ENCODE assay signal across 8 cellular contexts in the genomic region with DNA sequence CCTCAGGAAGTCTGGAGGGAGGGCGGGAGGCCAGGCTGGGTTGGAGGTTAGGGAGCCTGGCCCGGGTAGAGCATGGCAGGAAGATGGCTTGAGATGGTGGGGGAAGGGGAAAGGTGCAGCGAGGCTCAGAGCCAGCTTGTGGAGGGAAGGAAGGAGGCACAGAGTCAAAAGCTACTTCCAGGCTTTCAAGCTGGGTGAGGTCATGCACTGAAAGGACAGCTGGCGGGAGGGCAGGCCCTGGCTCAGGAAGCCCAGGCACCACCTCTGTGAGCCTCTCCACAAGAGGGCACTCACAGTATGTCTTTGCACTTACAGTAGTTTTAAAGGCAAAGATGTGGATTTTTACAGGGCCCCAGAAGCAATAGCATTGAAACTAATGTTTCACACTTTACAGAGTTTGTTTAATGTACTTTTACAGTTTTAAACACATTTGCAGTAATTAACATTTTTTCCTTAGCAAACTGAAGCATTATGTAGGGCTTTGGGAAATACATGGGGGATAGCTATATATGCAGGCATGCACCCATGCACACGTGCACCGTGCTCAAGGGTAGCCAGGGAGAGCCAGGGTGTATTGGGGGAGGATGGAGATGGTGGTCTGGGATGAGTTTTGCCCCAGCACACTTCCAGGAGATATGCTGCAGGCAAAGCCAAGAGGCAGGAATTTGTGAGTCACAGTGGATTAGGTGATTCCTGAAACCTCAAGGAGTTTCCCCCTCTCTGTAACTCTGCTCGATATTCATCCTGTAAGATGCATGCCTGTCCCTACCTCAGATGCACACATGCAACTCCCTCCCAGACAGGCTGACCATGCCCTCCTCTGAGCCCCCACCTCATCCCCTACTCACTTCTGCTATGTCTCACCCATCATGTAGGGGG. TPM values are rescaled to one million over a fixed set of nuclear protein-coding genes. Genes with fewer than 3 reads are reported as not detected.
DNase-seq lines count a peak whose midpoint lies in the region; ATAC-seq and TF ChIP-seq lines count a peak whose summit lies in the region.

No MANE protein-coding gene starts in this region.

- peaks cover 2% of the 10 kb centered on the region for H3K27me3 Mint-ChIP-seq in activated CD8-positive, alpha-beta T cell treated with anti-CD3 and anti-CD28 coated beads for 36 hours
- H3K27me3 Mint-ChIP-seq in endothelial cell (ENCODE audit: unreplicated experiment): peaks cover 17% of the 10 kb centered on the region

- no peak overlapping the region for H3K4me3 ChIP-seq in BLaER1 treated with 17β-estradiol and CSF1 and Interleukin-3, amounts not matched to agents 10 nM and 100 nM
- H3K4me3 ChIP-seq in mesendoderm (ENCODE audit: low read length): no peak overlapping the region

- peak overlapping the region; percentile 39 to 69 (median 53); a peak in 18 of 22 replicates for H3K4me2 ChIP-seq in BLaER1 treated with 17β-estradiol and CSF1 and Interleukin-3, amounts not matched to agents 10 nM and 100 nM
- H3K4me2 ChIP-seq in mesendoderm (ENCODE audit: low read length): no peak overlapping the region

- H3K9ac ChIP-seq in BLaER1 treated with 17β-estradiol and CSF1 and Interleukin-3, amounts not matched to agents 10 nM and 100 nM: peak overlapping the region in 1 of 11 experiments; percentile 43; a peak in 1 of 22 replicates
- peak overlapping the region; percentile 29 for H3K9ac ChIP-seq in mesendoderm (ENCODE audit: low read length)

- no peaks in the 10 kb centered on the region for H3K9me3 ChIP-seq in BLaER1 treated with 17β-estradiol and CSF1 and Interleukin-3, amounts not matched to agents 10 nM and 100 nM (replicated peaks in 1 of 11)

- H3K4me1 ChIP-seq in BLaER1 treated with 17β-estradiol and CSF1 and Interleukin-3, amounts not matched to agents 10 nM and 100 nM: peaks cover 19 to 58% (median 53%) of the 10 kb centered on the region in 10 experiments
- H3K4me1 ChIP-seq in mesendoderm (ENCODE audit: control insufficient read depth, low read depth, low read length): peaks cover 6% of the 10 kb centered on the region

- TF ChIP-seq CTCF in activated CD8-positive, alpha-beta T cell treated with anti-CD3 and anti-CD28 coated beads for 36 hours (IDR thresholded peaks at IDR 0.05): peak; percentile 60
- peak; percentile 29 for TF ChIP-seq CTCF in endothelial cell (IDR thresholded peaks at IDR 0.05; ENCODE audit: unreplicated experiment)

- no peak overlapping the region for H2BK120ac ChIP-seq in mesendoderm (ENCODE audit: low read depth, low read length)

- no peak overlapping the region for H4K8ac ChIP-seq in mesendoderm (ENCODE audit: low read depth, low read length)

- no peaks in the 10 kb centered on the region for H3K79me1 ChIP-seq in mesendoderm (ENCODE audit: low read length)

- POLR2A ChIA-PET in activated CD8-positive, alpha-beta T cell treated with anti-CD3 and anti-CD28 coated beads for 36 hours (lab: Charles Lee): interaction anchor here (0.9 to 1.6 kb wide), 6 partner anchors 9 to 91 kb away, joined by 3 to 6 read pairs (median 4); no protein-coding TSS in a partner anchor

- CTCF ChIA-PET in activated CD8-positive, alpha-beta T cell treated with anti-CD3 and anti-CD28 coated beads for 36 hours (lab: Charles Lee): interaction anchor here (0.6 to 14.7 kb wide), 19 partner anchors 10 to 128 kb away, joined by 3 to 204 read pairs (median 5); a partner anchor contains a TSS

- no peak overlapping the region for H2BK5ac ChIP-seq in mesendoderm (ENCODE audit: low read length)

- peaks cover 5% of the 10 kb centered on the region for H3K4me1 Mint-ChIP-seq in activated CD8-positive, alpha-beta T cell treated with anti-CD3 and anti-CD28 coated beads for 36 hours (ENCODE audit: low read depth)
- peaks cover 57% of the 10 kb centered on the region for H3K4me1 Mint-ChIP-seq in endothelial cell (ENCODE audit: unreplicated experiment)

- intact Hi-C loops in activated CD8-positive, alpha-beta T cell treated with anti-CD3 and anti-CD28 coated beads for 36 hours (cut with micrococcal nuclease): no loop called here

- no peaks in the 10 kb centered on the region for H4K20me1 ChIP-seq in BLaER1 treated with 17β-estradiol and CSF1 and Interleukin-3, amounts not matched to agents 10 nM and 100 nM

- H3K27ac ChIP-seq in BLaER1 treated with 17β-estradiol and CSF1 and Interleukin-3, amounts not matched to agents 10 nM and 100 nM: no peak overlapping the region
- H3K27ac ChIP-seq in mesendoderm (ENCODE audit: low read depth, low read length) (no peak overlapping the region), substantia nigra (ENCODE audit: low read depth, low read length, poor library complexity, severe bottlenecking) (no peak overlapping the region)

- H3K36me3 ChIP-seq in BLaER1 treated with 17β-estradiol and CSF1 and Interleukin-3, amounts not matched to agents 10 nM and 100 nM: no peaks in the 10 kb centered on the region
- H3K36me3 ChIP-seq in mesendoderm (ENCODE audit: control insufficient read depth, insufficient read depth, low read length): no peaks in the 10 kb centered on the region

- H3K56ac ChIP-seq in mesendoderm (ENCODE audit: low read length): peak overlapping the region; percentile 83

- no peak overlapping the region for H3K4me3 Mint-ChIP-seq in activated CD8-positive, alpha-beta T cell treated with anti-CD3 and anti-CD28 coated beads for 36 hours
- H3K4me3 Mint-ChIP-seq in endothelial cell (ENCODE audit: unreplicated experiment): peak overlapping the region; percentile 60

- no peak overlapping the region for H3K18ac ChIP-seq in mesendoderm (ENCODE audit: low read length)

- no peaks in the 10 kb centered on the region for H3K9me3 Mint-ChIP-seq in activated CD8-positive, alpha-beta T cell treated with anti-CD3 and anti-CD28 coated beads for 36 hours
- no peaks in the 10 kb centered on the region for H3K9me3 Mint-ChIP-seq in endothelial cell (ENCODE audit: unreplicated experiment)

- no peak overlapping the region for H3K4ac ChIP-seq in mesendoderm (ENCODE audit: low read depth, low read length)

- H3K36me3 Mint-ChIP-seq in activated CD8-positive, alpha-beta T cell treated with anti-CD3 and anti-CD28 coated beads for 36 hours (ENCODE audit: low read depth): no peaks in the 10 kb centered on the region
- H3K36me3 Mint-ChIP-seq in endothelial cell (ENCODE audit: low read depth, unreplicated experiment): peaks cover 12% of the 10 kb centered on the region

- no peak overlapping the region for H4K5ac ChIP-seq in mesendoderm (ENCODE audit: low read length)

- H3K27ac Mint-ChIP-seq in activated CD8-positive, alpha-beta T cell treated with anti-CD3 and anti-CD28 coated beads for 36 hours: peak overlapping the region; percentile 10
- H3K27ac Mint-ChIP-seq in endothelial cell (ENCODE audit: unreplicated experiment): peak overlapping the region; percentile 93

- no peaks in the 10 kb centered on the region; a peak in 1 of 22 replicates for H3K27me3 ChIP-seq in BLaER1 treated with 17β-estradiol and CSF1 and Interleukin-3, amounts not matched to agents 10 nM and 100 nM
- H3K27me3 ChIP-seq in mesendoderm (ENCODE audit: insufficient read depth, low read length, poor library complexity): no peaks in the 10 kb centered on the region

- no peak overlapping the region for H2AK5ac ChIP-seq in mesendoderm (ENCODE audit: low read length)

- H2BK15ac ChIP-seq in mesendoderm (replicated peaks; ENCODE audit: low read depth): no peak overlapping the region

- no peak overlapping the region for H3K23ac ChIP-seq in mesendoderm (ENCODE audit: low read length)

- no CpG with 5 or more reads among the region's 7 CpGs for WGBS in mesendoderm (ENCODE audit: extremely low coverage, insufficient coverage, low lambda C conversion rate)

- ATAC-seq in activated CD8-positive, alpha-beta T cell treated with anti-CD3 and anti-CD28 coated beads for 36 hours: peak; percentile 98
- no peak for ATAC-seq in GM18861 (IDR thresholded peaks at IDR 0.05; ENCODE audit: unreplicated experiment)

- no peaks in the 10 kb centered on the region for H3K79me2 ChIP-seq in mesendoderm (ENCODE audit: control insufficient read depth, insufficient read depth, low read length)

- DNase-seq in H4 (ENCODE audit: low spot score) (peak; percentile 84), NCI-H748 treated with DMSO at 0.1 percent for 48 hours (lab: John Stamatoyannopoulos, UW) (peak; percentile 17), endothelial cell (ENCODE audit: low spot score) (peak; percentile 78), mesendoderm (peak; percentile 95), substantia nigra (lab: John Stamatoyannopoulos, UW) (peak in 45 of 49 donors; percentile 7 to 87 (median 60))
- peak; percentile 82 for DNase-seq in activated CD8-positive, alpha-beta T cell treated with anti-CD3 and anti-CD28 coated beads for 36 hours

RNA-seq across cellular contexts. Expression of a gene that starts 6.1 kb away (rescaled TPM):
- 51.8 and 64.3 TPM in 2 replicates for total RNA-seq in H4 (2014; rRNA removed; shearing (Covaris generic))
- total RNA-seq in activated CD8-positive, alpha-beta T cell treated with anti-CD3 and anti-CD28 coated beads for 36 hours: 10 to 100 TPM; 36.4 to 37.2 TPM
- 382 TPM for total RNA-seq in endothelial cell (ENCODE audit: unreplicated experiment)
- polyA plus RNA-seq in mesendoderm (2013, experiment 1 of 2): 12.2 TPM
- 12.2 TPM for polyA plus RNA-seq in mesendoderm (2013, experiment 2 of 2)

RNA-seq across cellular contexts. Expression of a gene that starts 11.4 kb away (rescaled TPM):
- total RNA-seq in H4 (2014; rRNA removed; shearing (Covaris generic)): not detected in 2 replicates
- not detected for total RNA-seq in activated CD8-positive, alpha-beta T cell treated with anti-CD3 and anti-CD28 coated beads for 36 hours
- total RNA-seq in endothelial cell (ENCODE audit: unreplicated experiment): not detected
- polyA plus RNA-seq in mesendoderm (2013, experiment 1 of 2): not detected
- not detected for polyA plus RNA-seq in mesendoderm (2013, experiment 2 of 2)

RNA-seq across cellular contexts. Expression of a gene that starts 11.5 kb away (rescaled TPM):
- not detected in 2 replicates for total RNA-seq in H4 (2014; rRNA removed; shearing (Covaris generic))
- total RNA-seq in activated CD8-positive, alpha-beta T cell treated with anti-CD3 and anti-CD28 coated beads for 36 hours: under 1 TPM; 0.20 to 0.36 TPM
- total RNA-seq in endothelial cell (ENCODE audit: unreplicated experiment): 2.8 TPM
- polyA plus RNA-seq in mesendoderm (2013, experiment 1 of 2): 0.03 TPM
- polyA plus RNA-seq in mesendoderm (2013, experiment 2 of 2): 0.03 TPM

RNA-seq across cellular contexts. Expression of a gene that starts 18.5 kb away (rescaled TPM):
- 24.4 and 26.9 TPM in 2 replicates for total RNA-seq in H4 (2014; rRNA removed; shearing (Covaris generic))
- total RNA-seq in activated CD8-positive, alpha-beta T cell treated with anti-CD3 and anti-CD28 coated beads for 36 hours: 1 to 10 TPM; 7.1 to 7.8 TPM
- 25.2 TPM for total RNA-seq in endothelial cell (ENCODE audit: unreplicated experiment)
- polyA plus RNA-seq in mesendoderm (2013, experiment 1 of 2): 16.0 TPM
- 14.9 TPM for polyA plus RNA-seq in mesendoderm (2013, experiment 2 of 2)

RNA-seq across cellular contexts. Expression of a gene that starts 33.6 kb away (rescaled TPM):
- total RNA-seq in H4 (2014; rRNA removed; shearing (Covaris generic)): 7.5 and 9.5 TPM in 2 replicates
- 1 to 10 TPM; 5.1 to 8.6 TPM for total RNA-seq in activated CD8-positive, alpha-beta T cell treated with anti-CD3 and anti-CD28 coated beads for 36 hours
- 9.6 TPM for total RNA-seq in endothelial cell (ENCODE audit: unreplicated experiment)
- polyA plus RNA-seq in mesendoderm (2013, experiment 1 of 2): 11.2 TPM
- 10.3 TPM for polyA plus RNA-seq in mesendoderm (2013, experiment 2 of 2)

Comparison
In these comparisons a context has a peak if more than half of its experiments do, and no peak if none do; other contexts are left out.
1. DNase-seq: peak in every context shown above with its lines; median percentile 95 in mesendoderm; 84 in H4; 82 in activated CD8-positive, alpha-beta T cell treated with anti-CD3 and anti-CD28 coated beads for 36 hours; 78 in endothelial cell; 60 in substantia nigra; 17 in NCI-H748 treated with DMSO at 0.1 percent for 48 hours.